ENCODE assay signal across 8 cellular contexts in the genomic region with DNA sequence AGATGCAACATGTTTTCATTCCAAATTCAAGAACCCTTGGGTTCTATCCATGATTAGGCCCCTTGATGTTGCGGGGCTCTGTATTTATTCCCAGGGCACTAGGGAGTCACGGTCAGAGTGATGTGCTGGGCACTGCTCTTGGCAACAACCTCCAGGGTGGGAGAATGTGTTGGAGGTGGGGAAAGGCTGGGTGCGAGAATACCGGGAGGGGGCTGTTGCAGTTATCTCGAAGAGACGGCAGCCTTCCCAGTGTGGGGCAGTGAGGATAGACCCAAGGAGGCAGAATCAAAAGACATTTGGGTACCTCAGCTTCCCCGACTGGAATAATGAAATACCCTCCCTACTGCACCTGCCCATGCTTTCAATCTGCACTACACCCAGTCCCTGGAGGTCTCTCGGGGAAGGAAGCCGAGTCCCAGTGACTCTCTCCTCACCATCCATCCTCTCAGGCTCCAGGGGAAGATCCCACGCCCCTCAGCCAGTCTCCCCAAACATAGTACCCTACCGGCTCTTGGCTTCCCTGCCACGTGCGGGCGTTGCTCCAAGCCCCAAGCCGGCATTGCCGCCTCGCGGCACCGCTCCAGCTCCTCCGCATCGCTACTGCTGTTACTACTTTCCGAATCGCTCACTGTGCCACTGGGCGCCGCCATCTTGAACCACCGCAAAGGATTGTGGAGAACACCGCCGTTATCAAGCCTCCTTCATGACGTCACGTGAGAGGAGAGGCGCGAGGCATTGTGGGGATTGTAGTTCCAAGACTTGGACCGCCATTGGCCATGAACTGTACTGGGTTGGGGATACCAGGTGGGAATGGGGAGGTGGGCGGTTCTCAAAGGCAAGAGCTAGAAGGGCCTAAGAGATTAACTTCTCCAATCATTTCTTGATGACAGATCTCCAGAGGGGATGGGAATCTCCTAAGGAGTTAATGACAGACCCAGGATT. TPM values are rescaled to one million over a fixed set of nuclear protein-coding genes. Genes with fewer than 3 reads are reported as not detected.
DNase-seq lines count a peak whose midpoint lies in the region; ATAC-seq and TF ChIP-seq lines count a peak whose summit lies in the region.

A gene with protein sequence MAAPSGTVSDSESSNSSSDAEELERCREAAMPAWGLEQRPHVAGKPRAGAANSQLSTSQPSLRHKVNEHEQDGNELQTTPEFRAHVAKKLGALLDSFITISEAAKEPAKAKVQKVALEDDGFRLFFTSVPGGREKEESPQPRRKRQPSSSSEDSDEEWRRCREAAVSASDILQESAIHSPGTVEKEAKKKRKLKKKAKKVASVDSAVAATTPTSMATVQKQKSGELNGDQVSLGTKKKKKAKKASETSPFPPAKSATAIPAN (minus strand): TSS at position 663 of the 942 bp plus-strand sequence. CDS start 13 bp downstream, at position 650.

- H3K9ac ChIP-seq in iPS-18a (ENCODE audit: low read length) = peak within 1 kb of the TSS; percentile 96
- peak within 1 kb of the TSS; percentile 83 for H3K9ac ChIP-seq in skeletal muscle satellite cell (ENCODE audit: low read depth, low read length)

- peak; percentile 98 for ATAC-seq in GM18868 (IDR thresholded peaks at IDR 0.05; ENCODE audit: unreplicated experiment)
- peak; percentile 96 for ATAC-seq in HG03103 (IDR thresholded peaks at IDR 0.05; ENCODE audit: low read depth, unreplicated experiment)

- DNase-seq in NCI-H2171 (lab: John Stamatoyannopoulos, UW) (peak; percentile 91), UCSD-AML1 (lab: John Stamatoyannopoulos, UW; ENCODE audit: unreplicated experiment) (peak; percentile 86), brain microvascular endothelial cell (peak; percentile 93)

- peak within 1 kb of the TSS; percentile 94 for H3K4me2 ChIP-seq in skeletal muscle satellite cell (ENCODE audit: low read length)

- H3K79me2 ChIP-seq in ACC112 (ENCODE audit: control insufficient read depth, insufficient read depth, low read length, unreplicated experiment) = peaks cover 17% of the 10 kb centered on the region

- H3K4me3 ChIP-seq in ACC112 (ENCODE audit: low read depth, low read length) (peak within 1 kb of the TSS; percentile 91), brain microvascular endothelial cell (ENCODE audit: low read depth, low read length) (peak within 1 kb of the TSS; percentile 88), iPS-18a (ENCODE audit: low read length) (peak within 1 kb of the TSS; percentile 100), skeletal muscle satellite cell (ENCODE audit: low read length) (peak within 1 kb of the TSS; percentile 82)

- peaks cover 7% of the 10 kb centered on the region for H3K4me1 ChIP-seq in ACC112 (ENCODE audit: control insufficient read depth, insufficient read depth, low read length, unreplicated experiment)
- H3K4me1 ChIP-seq in iPS-18a (ENCODE audit: control insufficient read depth, low read depth, low read length) = no peaks in the 10 kb centered on the region
- peaks cover 9% of the 10 kb centered on the region for H3K4me1 ChIP-seq in skeletal muscle satellite cell (ENCODE audit: control insufficient read depth, insufficient read depth, low read length)

- TF ChIP-seq CTCF in brain microvascular endothelial cell (IDR thresholded peaks at IDR 0.05; ENCODE audit: low read depth, low read length, missing control alignments) = no peak

- H2AFZ ChIP-seq in ACC112 (ENCODE audit: low read length, unreplicated experiment) = no peak within 1 kb of the TSS

- H3K36me3 ChIP-seq in ACC112 (ENCODE audit: insufficient read depth, low read length) (peaks cover 14% of the 10 kb centered on the region), brain microvascular endothelial cell (replicated peaks) (no peaks in the 10 kb centered on the region), iPS-18a (ENCODE audit: control insufficient read depth, low read depth, low read length) (peaks cover 14% of the 10 kb centered on the region), skeletal muscle satellite cell (ENCODE audit: insufficient read depth, low read length) (peaks cover 4% of the 10 kb centered on the region)

- H3K27me3 ChIP-seq in ACC112 (ENCODE audit: insufficient read depth, low read length) (no peaks in the 10 kb centered on the region), brain microvascular endothelial cell (replicated peaks) (no peaks in the 10 kb centered on the region), iPS-18a (ENCODE audit: control insufficient read depth, insufficient read depth, low read length) (no peaks in the 10 kb centered on the region), skeletal muscle satellite cell (ENCODE audit: control insufficient read depth, insufficient read depth, low read length) (peaks cover 13% of the 10 kb centered on the region)

- H3K27ac ChIP-seq in ACC112 (ENCODE audit: low read depth, low read length) = peak within 1 kb of the TSS; percentile 46
- peak within 1 kb of the TSS; percentile 45 for H3K27ac ChIP-seq in brain microvascular endothelial cell
- H3K27ac ChIP-seq in iPS-18a (ENCODE audit: low read length) = peak within 1 kb of the TSS; percentile 79

- in situ Hi-C loops in brain microvascular endothelial cell (cut with HindIII; ENCODE audit: low pct_ligation_motif_present, low sequenced_read_pairs) = no loop called here

- H3K9me3 ChIP-seq in iPS-18a (ENCODE audit: control insufficient read depth, low read depth, low read length) = no peaks in the 10 kb centered on the region
- H3K9me3 ChIP-seq in skeletal muscle satellite cell (replicated peaks; ENCODE audit: low read length) = no peaks in the 10 kb centered on the region

RNA-seq across cellular contexts. Expression of the gene that starts here (rescaled TPM):
- 9.6 and 15.9 TPM in 2 replicates for total RNA-seq in skeletal muscle satellite cell (2012; rRNA removed)

Comparison
In these comparisons a context has a peak if more than half of its experiments do, and no peak if none do; other contexts are left out.
1. Peak in every context shown above with its lines: DNase-seq, ATAC-seq, H3K4me3 ChIP-seq and H3K27ac ChIP-seq.